Comparison of ENCODE assay signal across 26 cellular contexts in the genomic region with DNA sequence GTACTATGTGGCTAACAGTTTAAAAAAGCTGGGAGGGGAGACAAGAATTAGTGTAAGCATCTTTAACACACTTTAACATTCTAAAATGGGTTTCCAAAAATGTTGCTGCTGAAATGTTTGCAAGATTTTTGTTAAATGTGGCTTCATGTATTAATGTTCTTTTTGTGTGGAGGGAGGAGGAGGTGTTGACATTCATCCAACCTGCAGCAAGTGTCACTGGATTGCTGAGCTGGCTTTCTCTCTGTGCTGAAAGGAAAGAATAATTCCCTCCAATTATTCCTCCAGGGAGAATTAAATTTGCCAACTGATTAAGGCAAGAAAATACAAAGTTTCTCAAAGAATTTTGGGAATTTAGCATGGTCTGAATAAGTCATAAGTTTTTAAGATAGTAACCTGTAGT.
"Had no signal": no experiment of that assay in that cellular context is flagged by ENCODE, and none has a peak within 500 bp of the region (broad histone marks: within the 10 kb centered on the region; RNA-seq: fewer than 3 reads in every experiment).

No MANE protein-coding gene starts in this region.

- DNase-seq: activated B cell treated with CpG ODN at 0.5 μM for 24 hours; activated CD4-positive, alpha-beta T cell treated with anti-CD3 and anti-CD28 coated beads for 48 hours; activated CD4-positive, alpha-beta T cell treated with anti-CD3 and anti-CD28 coated beads, Interleukin-2, amount 50 U/mL, for 1 hour; activated CD4-positive, alpha-beta T cell treated with anti-CD3 and anti-CD28 coated beads, Interleukin-2, amount 50 U/mL, for 48 hours; activated CD8-positive, alpha-beta memory T cell treated with anti-CD3 and anti-CD28 coated beads for 24 hours; activated CD8-positive, alpha-beta T cell treated with anti-CD3 and anti-CD28 coated beads for 36 hours; activated effector memory CD4-positive, alpha-beta T cell treated with Interleukin-2 at 50 U/mL for 16 hours; activated gamma-delta T cell treated with Interleukin-2 at 50 U/mL for 16 hours; activated naive CD4-positive, alpha-beta T cell treated with anti-CD3 and anti-CD28 coated beads, Interleukin-2, amount 50 U/mL, for 16 hours; activated naive CD4-positive, alpha-beta T cell treated with Interleukin-2 at 50 U/mL for 16 hours; activated T-cell treated with anti-CD3 and anti-CD28 coated beads, Interleukin-2, amount 50 U/mL, for 4 hours; adrenal gland; aorta; body of pancreas; central memory CD4-positive, alpha-beta T cell; cerebellar nuclear complex; colonic mucosa; effector CD8-positive, alpha-beta T cell; esophagus squamous epithelium; foreskin melanocyte; T-cell; T1000; WERI-Rb-1 had no signal

- ATAC-seq: activated CD4-positive, CD25-positive, alpha-beta regulatory T cell treated with anti-CD3 and anti-CD28 coated beads, Interleukin-2, amount 50 U/mL, for 24 hours; activated CD8-positive, alpha-beta T cell treated with anti-CD3 and anti-CD28 coated beads for 36 hours; activated T-cell treated with anti-CD3 and anti-CD28 coated beads, Interleukin-2, amount 50 U/mL, for 4 hours; activated T-helper 17 cell treated with anti-CD3 and anti-CD28 coated beads, Interleukin-2, amount 50 U/mL, for 72 hours; body of pancreas; gastroesophageal sphincter; T-cell had no signal
